Comparison of ENCODE assay signal across 16 cellular contexts in genomic region chr12:58583956-58584355, GRCh38.
"Had no signal": no experiment of that assay in that cellular context is flagged by ENCODE, and none has a peak within 500 bp of the region (broad histone marks: within the 10 kb centered on the region; RNA-seq: fewer than 3 reads in every experiment).

No MANE protein-coding gene starts in this region.

- H3K27ac Mint-ChIP-seq: activated CD8-positive, alpha-beta T cell treated with anti-CD3 and anti-CD28 coated beads for 36 hours; activated naive CD8-positive, alpha-beta T cell treated with anti-CD3 and anti-CD28 coated beads, Interleukin-2, amount 10 ng/mL, durations not matched to agents 7 days and 5 days; activated T-cell treated with anti-CD3 and anti-CD28 coated beads, Interleukin-2, amount 50 U/mL, for 72 hours; naive thymus-derived CD4-positive, alpha-beta T cell had no signal

- H3K36me3 Mint-ChIP-seq: activated naive CD8-positive, alpha-beta T cell treated with anti-CD3 and anti-CD28 coated beads, Interleukin-2, amount 10 ng/mL, durations not matched to agents 7 days and 5 days; naive thymus-derived CD4-positive, alpha-beta T cell had no signal

- H3K4me1 Mint-ChIP-seq: activated naive CD8-positive, alpha-beta T cell treated with anti-CD3 and anti-CD28 coated beads, Interleukin-2, amount 10 ng/mL, durations not matched to agents 7 days and 5 days; naive thymus-derived CD4-positive, alpha-beta T cell had no signal

- H3K27me3 Mint-ChIP-seq: activated CD8-positive, alpha-beta T cell treated with anti-CD3 and anti-CD28 coated beads for 36 hours; activated naive CD8-positive, alpha-beta T cell treated with anti-CD3 and anti-CD28 coated beads, Interleukin-2, amount 10 ng/mL, durations not matched to agents 7 days and 5 days; naive thymus-derived CD4-positive, alpha-beta T cell had no signal

- DNase-seq: activated CD4-positive, alpha-beta T cell treated with anti-CD3 and anti-CD28 coated beads for 4 hours; activated CD8-positive, alpha-beta memory T cell treated with anti-CD3 and anti-CD28 coated beads, Interleukin-2, amount 50 U/mL, for 4 hours; activated CD8-positive, alpha-beta T cell treated with anti-CD3 and anti-CD28 coated beads for 36 hours; activated naive CD8-positive, alpha-beta T cell treated with anti-CD3 and anti-CD28 coated beads, Interleukin-2, amount 10 ng/mL, durations not matched to agents 7 days and 5 days; activated T-cell treated with anti-CD3 and anti-CD28 coated beads, Interleukin-2, amount 50 U/mL, for 72 hours; midbrain; naive thymus-derived CD4-positive, alpha-beta T cell; right lobe of liver; stimulated activated CD4-positive, alpha-beta T cell treated with anti-CD3 and anti-CD28 coated beads, Interleukin-2, amount 100 ng/mL, for 48 hours; stimulated activated naive CD8-positive, alpha-beta T cell treated with anti-CD3 and anti-CD28 coated beads, Interleukin-15, Interleukin-2, amounts not matched to agents 100 U/mL and 50 U/mL, for 24 hours; T-helper 9 cell had no signal

- H3K9me3 ChIP-seq: ascending aorta, neutrophil, prostate gland, right lobe of liver, thoracic aorta had no signal

- H3K27ac ChIP-seq: ascending aorta, hepatocyte, neutrophil, prostate gland, right lobe of liver, thoracic aorta had no signal

- H3K4me3 ChIP-seq: ascending aorta, hepatocyte, prostate gland, right lobe of liver, thoracic aorta had no signal

- H3K27me3 ChIP-seq: ascending aorta, hepatocyte, neutrophil, right lobe of liver had no signal

- H3K9me3 Mint-ChIP-seq: activated CD8-positive, alpha-beta T cell treated with anti-CD3 and anti-CD28 coated beads for 36 hours; activated naive CD8-positive, alpha-beta T cell treated with anti-CD3 and anti-CD28 coated beads, Interleukin-2, amount 10 ng/mL, durations not matched to agents 7 days and 5 days; naive thymus-derived CD4-positive, alpha-beta T cell had no signal

- H3K36me3 ChIP-seq: ascending aorta, neutrophil, prostate gland, right lobe of liver, thoracic aorta had no signal

- H3K4me1 ChIP-seq: prostate gland, right lobe of liver had no signal

- H3K4me3 Mint-ChIP-seq: activated CD8-positive, alpha-beta T cell treated with anti-CD3 and anti-CD28 coated beads for 36 hours; activated naive CD8-positive, alpha-beta T cell treated with anti-CD3 and anti-CD28 coated beads, Interleukin-2, amount 10 ng/mL, durations not matched to agents 7 days and 5 days; activated T-cell treated with anti-CD3 and anti-CD28 coated beads, Interleukin-2, amount 50 U/mL, for 72 hours; naive thymus-derived CD4-positive, alpha-beta T cell had no signal

- ATAC-seq: activated CD8-positive, alpha-beta T cell treated with anti-CD3 and anti-CD28 coated beads for 36 hours; activated T-cell treated with anti-CD3 and anti-CD28 coated beads, Interleukin-2, amount 50 U/mL, for 72 hours; naive thymus-derived CD4-positive, alpha-beta T cell; right lobe of liver; stimulated activated naive CD8-positive, alpha-beta T cell treated with anti-CD3 and anti-CD28 coated beads, Interleukin-15, Interleukin-2, amounts not matched to agents 100 U/mL and 50 U/mL, for 24 hours had no signal
